In the genomic region with DNA sequence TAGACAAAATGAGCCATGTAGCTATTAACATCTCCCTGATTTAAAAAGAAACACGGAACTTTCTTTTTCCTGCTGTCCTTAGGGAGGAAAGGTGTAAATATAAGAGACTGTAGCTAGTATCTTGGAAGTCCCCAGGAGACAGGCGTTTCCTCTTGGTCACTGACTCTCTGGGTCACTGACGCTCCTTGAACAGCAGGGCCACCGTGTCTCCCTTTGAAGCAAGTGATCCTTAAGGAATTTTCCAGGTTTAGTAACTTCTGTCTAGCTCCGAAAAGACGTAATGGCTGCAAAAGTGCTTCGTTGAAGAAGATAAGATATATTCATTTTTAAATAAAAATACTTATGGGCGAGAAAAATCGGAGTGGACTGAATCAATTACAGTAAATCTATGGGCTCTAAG, we compare ENCODE assay signal across 8 cellular contexts. TPM values are rescaled to one million over a fixed set of nuclear protein-coding genes. Genes with fewer than 3 reads are reported as not detected.
DNase-seq lines count a peak whose midpoint lies in the region; ATAC-seq and TF ChIP-seq lines count a peak whose summit lies in the region.

No MANE protein-coding gene starts in this region.

- no peaks in the 10 kb centered on the region for H3K9me3 ChIP-seq in OCI-LY7 (ENCODE audit: low read length)

- H3K4me3 ChIP-seq in OCI-LY7 (ENCODE audit: low read depth, low read length, poor library complexity, severe bottlenecking) = peak overlapping the region; percentile 92

- peaks cover 40% of the 10 kb centered on the region for H3K4me1 ChIP-seq in OCI-LY7 (ENCODE audit: insufficient read depth, low read length, poor library complexity, severe bottlenecking)

- peaks cover 44% of the 10 kb centered on the region for H3K4me1 Mint-ChIP-seq in endothelial cell (ENCODE audit: unreplicated experiment)
- H3K4me1 Mint-ChIP-seq in osteocyte (ENCODE audit: unreplicated experiment) = peaks cover 44% of the 10 kb centered on the region

- intact Hi-C loops in OCI-LY7 (cut with micrococcal nuclease; ENCODE audit: unreplicated experiment) = loop anchor here (1.0 to 5.0 kb wide), 4 partner anchors 37 to 138 kb away; a partner anchor contains a TSS

- BruUV-seq in OCI-LY7 (replicated peaks; lab: Mats Ljungman, UMichigan) = no TSS peak

- H3K36me3 Mint-ChIP-seq in endothelial cell (ENCODE audit: low read depth, unreplicated experiment) (peaks cover 10% of the 10 kb centered on the region), osteocyte (ENCODE audit: unreplicated experiment) (peaks cover 11% of the 10 kb centered on the region)

- peak overlapping the region; percentile 29 for H3K4me3 Mint-ChIP-seq in endothelial cell (ENCODE audit: unreplicated experiment)
- peak overlapping the region; percentile 84 for H3K4me3 Mint-ChIP-seq in osteocyte (ENCODE audit: unreplicated experiment)

- peak overlapping the region; percentile 65; the same call in 1 of the 2 replicates for H2AFZ ChIP-seq in OCI-LY7 (ENCODE audit: low read length)

- H3K79me2 ChIP-seq in OCI-LY7 (ENCODE audit: insufficient read depth, low read depth, low read length) = peaks cover 42% of the 10 kb centered on the region

- no peaks in the 10 kb centered on the region for H3K9me2 ChIP-seq in OCI-LY7 (ENCODE audit: insufficient read depth, low read length)

- peak overlapping the region; percentile 68 for H3K4me2 ChIP-seq in OCI-LY7 (ENCODE audit: low read length)

- peaks cover 27% of the 10 kb centered on the region for H3K36me3 ChIP-seq in OCI-LY7 (ENCODE audit: insufficient read depth, low read length)

- peaks cover 21% of the 10 kb centered on the region for H3K27me3 Mint-ChIP-seq in endothelial cell (ENCODE audit: unreplicated experiment)
- H3K27me3 Mint-ChIP-seq in osteocyte (ENCODE audit: unreplicated experiment) = no peaks in the 10 kb centered on the region

- H3K27ac Mint-ChIP-seq in endothelial cell (ENCODE audit: unreplicated experiment) = peak overlapping the region; percentile 91
- H3K27ac Mint-ChIP-seq in osteocyte (ENCODE audit: unreplicated experiment) = peak overlapping the region; percentile 92

- POLR2A ChIA-PET in OCI-LY7 (lab: Charles Lee) = interaction anchor here (0.6 to 3.9 kb wide), 18 partner anchors 12 to 549 kb away, joined by 3 to 18 read pairs (median 4); a partner anchor contains a TSS
- POLR2A ChIA-PET in GM10248 (lab: Yijun Ruan, JAX) = interaction anchor here (0.5 to 1.8 kb wide), 9 partner anchors 16 to 437 kb away, joined by 3 to 8 read pairs (median 4); a partner anchor contains a TSS

- peaks cover 27% of the 10 kb centered on the region for H4K20me1 ChIP-seq in OCI-LY7 (ENCODE audit: insufficient read depth, low read length)

- no peak for ATAC-seq in HG03280 (IDR thresholded peaks at IDR 0.05; ENCODE audit: unreplicated experiment)
- ATAC-seq in omental fat pad (ENCODE audit: low FRiP score) = no peak

- TF ChIP-seq CTCF in OCI-LY7 (conservative IDR thresholded peaks at IDR 0.05; ENCODE audit: low read length) = no peak
- no peak for TF ChIP-seq CTCF in endothelial cell (IDR thresholded peaks at IDR 0.05; ENCODE audit: unreplicated experiment)
- TF ChIP-seq CTCF in osteocyte (IDR thresholded peaks at IDR 0.05) = no peak
- no peak for TF ChIP-seq CTCF in GM10248 (IDR thresholded peaks at IDR 0.05; ENCODE audit: control extremely low read depth, extremely low read depth, low read depth, missing control alignments)
- TF ChIP-seq CTCF in omental fat pad (IDR thresholded peaks at IDR 0.05) = no peak

- peak; percentile 23 for DNase-seq in Daoy (ENCODE audit: low read depth)
- DNase-seq in OCI-LY7 (ENCODE audit: low spot score) = peak; percentile 17
- DNase-seq in endothelial cell (ENCODE audit: low spot score) = no peak
- DNase-seq in osteocyte (ENCODE audit: extremely low spot score, unreplicated experiment) = no peak
- DNase-seq in GM10248 (ENCODE audit: extremely low spot score) = no peak
- no peak for DNase-seq in omental fat pad (ENCODE audit: low spot score)
- DNase-seq in mesenteric fat pad (ENCODE audit: low spot score) = no peak

- CTCF ChIA-PET in OCI-LY7 (lab: Charles Lee; ENCODE audit: unreplicated experiment) = interaction anchor here (0.6 to 1.9 kb wide), 4 partner anchors 24 to 575 kb away, joined by 3 to 4 read pairs (median 4); no protein-coding TSS in a partner anchor
- CTCF ChIA-PET in GM10248 (lab: Yijun Ruan, JAX) = interaction anchor here (0.7 to 5.5 kb wide), 27 partner anchors 9 to 1222 kb away, joined by 3 to 44 read pairs (median 5); a partner anchor contains a TSS

- H3K9me3 Mint-ChIP-seq in endothelial cell (ENCODE audit: unreplicated experiment) (no peaks in the 10 kb centered on the region), osteocyte (ENCODE audit: unreplicated experiment) (no peaks in the 10 kb centered on the region)

- H3K27ac ChIP-seq in OCI-LY7 (ENCODE audit: low read depth, low read length, poor library complexity, severe bottlenecking) = no peak overlapping the region

RNA-seq across cellular contexts. Expression of a gene that starts 0.7 kb away (rescaled TPM):
- 536 and 596 TPM in 2 replicates for total RNA-seq in Daoy (2014; rRNA removed; shearing (Covaris generic))
- total RNA-seq in OCI-LY7 (2014; rRNA removed; shearing (Covaris generic)) = 150 and 176 TPM in 2 replicates
- total RNA-seq in OCI-LY7 (2022) = 161 and 171 TPM in 2 replicates
- total RNA-seq in endothelial cell (ENCODE audit: unreplicated experiment) = 330 TPM
- 260 and 281 TPM in 2 replicates for total RNA-seq in osteocyte
- 100 to 1,000 TPM; 180 to 187 (median 185) TPM for total RNA-seq in omental fat pad
- 190 TPM for total RNA-seq in mesenteric fat pad

RNA-seq across cellular contexts. Expression of a gene that starts 20.8 kb away (rescaled TPM):
- total RNA-seq in Daoy (2014; rRNA removed; shearing (Covaris generic)) = 0.74 TPM in 1 of 2 replicates, not detected in the other
- not detected in 2 replicates for total RNA-seq in OCI-LY7 (2014; rRNA removed; shearing (Covaris generic))
- total RNA-seq in OCI-LY7 (2022) = not detected in 2 replicates
- not detected for total RNA-seq in endothelial cell (ENCODE audit: unreplicated experiment)
- not detected in 2 replicates for total RNA-seq in osteocyte
- total RNA-seq in omental fat pad = 1 to 10 TPM in 1 of 4 donors, under 1 TPM in 2, not detected in 1; 0.65 to 2.5 (median 0.95) TPM
- total RNA-seq in mesenteric fat pad = 0.87 TPM

RNA-seq across cellular contexts. Expression of a gene that starts 53.4 kb away (rescaled TPM):
- total RNA-seq in Daoy (2014; rRNA removed; shearing (Covaris generic)) = 27.8 and 29.9 TPM in 2 replicates
- total RNA-seq in OCI-LY7 (2014; rRNA removed; shearing (Covaris generic)) = not detected in 2 replicates
- total RNA-seq in OCI-LY7 (2022) (not detected in 2 replicates), endothelial cell (ENCODE audit: unreplicated experiment) (6.3 TPM), osteocyte (29.1 and 30.6 TPM in 2 replicates), omental fat pad (10 to 100 TPM; 13.6 to 71.1 (median 42.2) TPM), mesenteric fat pad (81.7 TPM)

Comparison
In these comparisons a context has a peak if more than half of its experiments do, and no peak if none do; other contexts are left out.
1. DNase-seq: peak in Daoy (single experiment) and OCI-LY7 (single experiment); none in endothelial cell (single experiment), osteocyte (single experiment), GM10248 (single experiment), omental fat pad (single experiment) and mesenteric fat pad (single experiment).